18 cellular contexts compared by ENCODE assay signal in genomic region chr10:129955591-129956284, GRCh38. TPM values are rescaled to one million over a fixed set of nuclear protein-coding genes. Genes with fewer than 3 reads are reported as not detected.
DNase-seq lines count a peak whose midpoint lies in the region; ATAC-seq and TF ChIP-seq lines count a peak whose summit lies in the region.
"Had no signal": no experiment of that assay in that cellular context is flagged by ENCODE, and none has a peak within 500 bp of the region (broad histone marks: within the 10 kb centered on the region; RNA-seq: fewer than 3 reads in every experiment).

No MANE protein-coding gene starts in this region.

- peak overlapping the region; percentile 52 to 94 (median 87) for H3K27ac ChIP-seq in heart right ventricle
- no peak overlapping the region for H3K27ac ChIP-seq in right lobe of liver
- peak overlapping the region; percentile 39 for H3K27ac ChIP-seq in vagina
- H3K27ac ChIP-seq: ascending aorta, sigmoid colon had no signal

- WGBS in heart right ventricle, 2 donors: 24 to 28% methylated on average over 6 of the region's 6 CpGs
- 28% methylated on average over 6 of the region's 6 CpGs for WGBS in right lobe of liver (ENCODE audit: insufficient coverage, low coverage, low lambda C conversion rate, missing lambda C conversion rate)

- H3K36me3 ChIP-seq in heart right ventricle: peaks cover 0 to 8% (median 0%) of the 10 kb centered on the region in 9 donors
- no peaks in the 10 kb centered on the region for H3K36me3 ChIP-seq in right lobe of liver
- no peaks in the 10 kb centered on the region for H3K36me3 ChIP-seq in vagina
- H3K36me3 ChIP-seq: ascending aorta, gastroesophageal sphincter, sigmoid colon had no signal

- DNase-seq in heart right ventricle (no peak), left ventricle myocardium superior (no peak), dermis blood vessel endothelial cell (peak; percentile 68), right lobe of liver (no peak), vagina (ENCODE audit: extremely low spot score in 2 of 2) (no peak), ecto neural progenitor cell (ENCODE audit: low spot score) (no peak)
- DNase-seq in activated CD4-positive, alpha-beta T cell treated with anti-CD3 and anti-CD28 coated beads for 4 hours: no peak
- DNase-seq: activated CD8-positive, alpha-beta memory T cell treated with anti-CD3 and anti-CD28 coated beads for 24 hours; activated effector memory CD4-positive, alpha-beta T cell treated with Interleukin-2 at 50 U/mL for 16 hours; COR-L47; effector memory CD8-positive, alpha-beta T cell; islet precursor cell; natural killer cell; sigmoid colon; stimulated activated naive CD4-positive, alpha-beta T cell treated with Interleukin-2 at 50 U/mL for 16 hours had no signal

- intact Hi-C loops in heart right ventricle (cut with DNase I) (loop anchor here in 2 of 10 donors (5.0 to 10.0 kb wide), 3 partner anchors 63 to 1031 kb away; no protein-coding TSS in a partner anchor), left ventricle myocardium superior (cut with micrococcal nuclease) (no loop called here), right lobe of liver (cut with DNase I) (no loop called here), vagina (cut with DNase I) (no loop called here)

- H3K9me3 ChIP-seq in heart right ventricle (no peaks in the 10 kb centered on the region), right lobe of liver (no peaks in the 10 kb centered on the region), vagina (no peaks in the 10 kb centered on the region)
- H3K9me3 ChIP-seq: ascending aorta, gastroesophageal sphincter, sigmoid colon had no signal

- H3K27me3 ChIP-seq in heart right ventricle (peaks cover 0 to 63% (median 48%) of the 10 kb centered on the region in 7 donors), right lobe of liver (peaks cover 16 to 49% of the 10 kb centered on the region in 2 donors), vagina (peaks cover 4% of the 10 kb centered on the region)

- H3K4me1 ChIP-seq in heart right ventricle (peaks cover 14 to 78% (median 50%) of the 10 kb centered on the region in 9 donors), right lobe of liver (peaks cover 0 to 9% (median 0%) of the 10 kb centered on the region in 4 donors), vagina (no peaks in the 10 kb centered on the region)

- H3K4me3 ChIP-seq in heart right ventricle (peak overlapping the region in 8 of 10 donors; percentile 13 to 83 (median 73)), right lobe of liver (no peak overlapping the region), vagina (no peak overlapping the region)
- H3K4me3 ChIP-seq: ascending aorta, gastroesophageal sphincter, sigmoid colon had no signal

- ATAC-seq in heart right ventricle: no peak
- ATAC-seq in left ventricle myocardium superior: no peak
- peak; percentile 58 to 96 (median 61) for ATAC-seq in right lobe of liver
- ATAC-seq in GM19035 (IDR thresholded peaks at IDR 0.05; ENCODE audit: unreplicated experiment): no peak
- ATAC-seq: effector memory CD8-positive, alpha-beta T cell; gastroesophageal sphincter; natural killer cell had no signal

- TF ChIP-seq CTCF in heart right ventricle (IDR thresholded peaks at IDR 0.05) (no peak), right lobe of liver (IDR thresholded peaks at IDR 0.05) (no peak), vagina (IDR thresholded peaks at IDR 0.05) (no peak)

- no peak for TF ChIP-seq POLR2A in right lobe of liver (IDR thresholded peaks at IDR 0.05)
- no peak for TF ChIP-seq POLR2A in vagina (IDR thresholded peaks at IDR 0.05)

RNA-seq across cellular contexts. Expression of gene EBF3, which starts 8.3 kb away (rescaled TPM):
- total RNA-seq in heart right ventricle (10 to 100 TPM in 1 of 10 donors, 1 to 10 TPM in 9; 4.3 to 12.2 (median 5.6) TPM), left ventricle myocardium superior (7.1 TPM), dermis blood vessel endothelial cell (6.5 and 22.5 TPM in 2 replicates), right lobe of liver (under 1 TPM in 1 of 6 experiments, not detected in 5; 0.12 TPM), vagina (10.6 TPM)
- 10 to 100 TPM in 1 of 2 donors, 1 to 10 TPM in 1; 3.9 to 10.7 TPM for polyA plus RNA-seq in heart right ventricle
- total RNA-seq: natural killer cell had no signal

Comparison
In these comparisons a context has a peak if more than half of its experiments do, and no peak if none do; other contexts are left out.
1. ATAC-seq: peak in right lobe of liver (4 of 4); none in heart right ventricle (0 of 8), left ventricle myocardium superior (single experiment) and GM19035 (single experiment).
2. H3K27ac ChIP-seq: peak in heart right ventricle (10 of 10) and vagina (single experiment); none in right lobe of liver (0 of 3).
3. H3K4me3 ChIP-seq: peak in heart right ventricle (8 of 10); none in right lobe of liver (0 of 3) and vagina (0 of 2).